In genomic region chr14:67663633-67664032, GRCh38 we compare ENCODE assay signal across 27 cellular contexts. TPM values are rescaled to one million over a fixed set of nuclear protein-coding genes. Genes with fewer than 3 reads are reported as not detected.
"Had no signal": no experiment of that assay in that cellular context is flagged by ENCODE, and none has a peak within 500 bp of the region (broad histone marks: within the 10 kb centered on the region; RNA-seq: fewer than 3 reads in every experiment).

No MANE protein-coding gene starts in this region.

- H2AFZ ChIP-seq: neural progenitor cell had no signal

- H3K4me3 ChIP-seq: colonic mucosa, dorsolateral prefrontal cortex, heart right ventricle, lower lobe of right lung, neural progenitor cell, right lobe of liver, skin epidermis, tibial artery had no signal

- H3K27me3 ChIP-seq: colonic mucosa, dorsolateral prefrontal cortex, heart right ventricle, neural progenitor cell, right lobe of liver, tibial artery had no signal

- H3K4me2 ChIP-seq: neural progenitor cell had no signal

- H3K9me3 ChIP-seq: colonic mucosa, heart right ventricle, lower lobe of right lung, right lobe of liver, tibial artery had no signal

- ATAC-seq: effector memory CD8-positive, alpha-beta T cell; heart right ventricle; lower lobe of right lung; right lobe of liver; stimulated activated naive CD8-positive, alpha-beta T cell treated with anti-CD3 and anti-CD28 coated beads, Interleukin-15, amount 100 ng/mL, for 72 hours had no signal

- FAIRE-seq: astrocyte, endothelial cell of umbilical vein had no signal

- H3K4me1 ChIP-seq: lower lobe of right lung, neural progenitor cell had no signal

- H3K27ac ChIP-seq: colonic mucosa, dorsolateral prefrontal cortex, heart right ventricle, lower lobe of right lung, neural progenitor cell, right lobe of liver, skin epidermis, tibial artery, WERI-Rb-1 had no signal

- H3K36me3 ChIP-seq: colonic mucosa, WERI-Rb-1 had no signal

- DNase-seq: activated CD4-positive, CD25-positive, alpha-beta regulatory T cell treated with anti-CD3 and anti-CD28 coated beads, Interleukin-2, amount 50 U/mL, for 72 hours; activated CD8-positive, alpha-beta memory T cell treated with anti-CD3 and anti-CD28 coated beads for 24 hours; activated CD8-positive, alpha-beta memory T cell treated with anti-CD3 and anti-CD28 coated beads, Interleukin-2, amount 50 U/mL, for 4 hours; activated naive CD4-positive, alpha-beta T cell treated with Interleukin-2 at 50 U/mL for 16 hours; activated naive CD8-positive, alpha-beta T cell treated with anti-CD3 and anti-CD28 coated beads for 36 hours; activated T-cell treated with anti-CD3 and anti-CD28 coated beads, Interleukin-2, amount 50 U/mL, for 24 hours; colonic mucosa; dorsolateral prefrontal cortex; effector memory CD8-positive, alpha-beta T cell; heart right ventricle; islet precursor cell; lower lobe of right lung; naive B cell; posterior cingulate gyrus; right lobe of liver; stimulated activated CD4-positive, alpha-beta T cell treated with anti-CD3 and anti-CD28 coated beads, Interleukin-1b, Interleukin-23, amount 100 ng/mL, for 48 hours; stimulated activated naive CD8-positive, alpha-beta T cell treated with anti-CD3 and anti-CD28 coated beads, Interleukin-15, amount 100 ng/mL, for 72 hours; tibial artery; WERI-Rb-1 had no signal

- H3K9ac ChIP-seq: neural progenitor cell had no signal

RNA-seq across cellular contexts. Expression of gene RDH12, which starts 38.1 kb away (rescaled TPM):
- total RNA-seq: activated naive CD8-positive, alpha-beta T cell treated with anti-CD3 and anti-CD28 coated beads for 36 hours; colonic mucosa; endothelial cell of umbilical vein; fibroblast of villous mesenchyme; mesenteric fat pad; T-helper 1 cell treated with Interleukin-12 subunit alpha and Interleukin-12 subunit beta and Interleukin-4 antibody, amounts not matched to agents 30 ng/mL and 1 ng/mL, for 36 hours; urinary bladder had no signal
- polyA plus RNA-seq: endothelial cell of umbilical vein, heart right ventricle had no signal
